In genomic region chr1:235882816-235883215, GRCh38 we compare ENCODE assay signal across 10 cellular contexts. TPM values are rescaled to one million over a fixed set of nuclear protein-coding genes. Genes with fewer than 3 reads are reported as not detected.
DNase-seq lines count a peak whose midpoint lies in the region; ATAC-seq and TF ChIP-seq lines count a peak whose summit lies in the region.
"Had no signal": no experiment of that assay in that cellular context is flagged by ENCODE, and none has a peak within 500 bp of the region (broad histone marks: within the 10 kb centered on the region; RNA-seq: fewer than 3 reads in every experiment).

No MANE protein-coding gene starts in this region.

- POLR2A ChIA-PET in activated naive CD8-positive, alpha-beta T cell treated with anti-CD3 and anti-CD28 coated beads, Interleukin-2, amount 10 ng/mL, durations not matched to agents 7 days and 5 days (lab: Charles Lee): no interaction called here

- H3K9me3 ChIP-seq in GM23248 (ENCODE audit: low read depth): no peaks in the 10 kb centered on the region
- no peaks in the 10 kb centered on the region for H3K9me3 ChIP-seq in heart right ventricle
- H3K9me3 ChIP-seq in stomach smooth muscle (ENCODE audit: control insufficient read depth in 2 of 2, low read length in 2 of 2): no peaks in the 10 kb centered on the region
- H3K9me3 ChIP-seq in ovary: no peaks in the 10 kb centered on the region

- ATAC-seq in activated naive CD8-positive, alpha-beta T cell treated with anti-CD3 and anti-CD28 coated beads, Interleukin-2, amount 10 ng/mL, durations not matched to agents 7 days and 5 days (ENCODE audit: low read depth): no peak
- ATAC-seq in heart right ventricle: no peak
- no peak for ATAC-seq in GM19324 (IDR thresholded peaks at IDR 0.05; ENCODE audit: low FRiP score, unreplicated experiment)
- ATAC-seq in GM21717 (IDR thresholded peaks at IDR 0.05; ENCODE audit: unreplicated experiment): no peak

- peaks cover 41% of the 10 kb centered on the region for H3K4me1 Mint-ChIP-seq in activated naive CD8-positive, alpha-beta T cell treated with anti-CD3 and anti-CD28 coated beads, Interleukin-2, amount 10 ng/mL, durations not matched to agents 7 days and 5 days

- WGBS in GM23248 (ENCODE audit: low coverage in 1 of 2, low lambda C conversion rate in 2 of 2, missing lambda C conversion rate in 2 of 2), 2 experiments: 44 to 45% methylated on average over 6 of the region's 6 CpGs
- 63 to 70% methylated on average over 6 of the region's 6 CpGs for WGBS in heart right ventricle, 2 donors
- WGBS in ovary, 3 donors: 46 to 64% (median 52%) methylated on average over 6 of the region's 6 CpGs

- TF ChIP-seq POLR2A in ovary (IDR thresholded peaks at IDR 0.05): no peak

- H3K9ac ChIP-seq in GM23248: peak overlapping the region; percentile 52
- no peak overlapping the region for H3K9ac ChIP-seq in stomach smooth muscle (ENCODE audit: low read length in 2 of 2)

- no peaks in the 10 kb centered on the region for H3K79me2 ChIP-seq in GM23248 (ENCODE audit: insufficient read depth)

- in situ Hi-C loops in GM23248 (cut with MboI): no loop called here

- no peak overlapping the region for H3K27ac Mint-ChIP-seq in activated naive CD8-positive, alpha-beta T cell treated with anti-CD3 and anti-CD28 coated beads, Interleukin-2, amount 10 ng/mL, durations not matched to agents 7 days and 5 days

- peaks cover 12% of the 10 kb centered on the region for H3F3A ChIP-seq in GM23248 (ENCODE audit: insufficient read depth)

- H3K9me3 Mint-ChIP-seq in activated naive CD8-positive, alpha-beta T cell treated with anti-CD3 and anti-CD28 coated beads, Interleukin-2, amount 10 ng/mL, durations not matched to agents 7 days and 5 days: no peaks in the 10 kb centered on the region

- DNase-seq in GM23248: peak; percentile 35
- no peak for DNase-seq in activated naive CD8-positive, alpha-beta T cell treated with anti-CD3 and anti-CD28 coated beads, Interleukin-2, amount 10 ng/mL, durations not matched to agents 7 days and 5 days
- DNase-seq in heart right ventricle: no peak
- no peak for DNase-seq in ovary
- DNase-seq in NAMALWA (ENCODE audit: low spot score): no peak
- DNase-seq: activated CD4-positive, alpha-beta T cell treated with anti-CD3 and anti-CD28 coated beads, Interleukin-2, amount 50 U/mL, for 1 hour; NCI-H146 had no signal

- peak overlapping the region; percentile 11 for H3K4me3 Mint-ChIP-seq in activated naive CD8-positive, alpha-beta T cell treated with anti-CD3 and anti-CD28 coated beads, Interleukin-2, amount 10 ng/mL, durations not matched to agents 7 days and 5 days

- no peaks in the 10 kb centered on the region for H3K27me3 ChIP-seq in GM23248 (replicated peaks; ENCODE audit: insufficient read depth)
- no peaks in the 10 kb centered on the region for H3K27me3 ChIP-seq in heart right ventricle
- no peaks in the 10 kb centered on the region for H3K27me3 ChIP-seq in stomach smooth muscle (ENCODE audit: control insufficient read depth in 1 of 2, insufficient read depth in 2 of 2, low read length in 2 of 2)
- H3K27me3 ChIP-seq in ovary: no peaks in the 10 kb centered on the region

- no peaks in the 10 kb centered on the region for H3K27me3 Mint-ChIP-seq in activated naive CD8-positive, alpha-beta T cell treated with anti-CD3 and anti-CD28 coated beads, Interleukin-2, amount 10 ng/mL, durations not matched to agents 7 days and 5 days

- no peaks in the 10 kb centered on the region for H4K20me1 ChIP-seq in GM23248 (ENCODE audit: insufficient read depth)

- intact Hi-C loops in heart right ventricle (cut with DNase I) (loop anchor here in 2 of 10 donors (5.0 to 10.0 kb wide), 2 partner anchors 34 to 92 kb away; no protein-coding TSS in a partner anchor), ovary (cut with DNase I) (no loop called here)

- no peak for TF ChIP-seq EP300 in ovary (IDR thresholded peaks at IDR 0.05)

- H2AFZ ChIP-seq in GM23248: peak overlapping the region; percentile 29

- H3K36me3 ChIP-seq in GM23248 (ENCODE audit: low read depth) (no peaks in the 10 kb centered on the region), heart right ventricle (no peaks in the 10 kb centered on the region), stomach smooth muscle (ENCODE audit: control insufficient read depth in 2 of 2, insufficient read depth in 2 of 2, low read length in 2 of 2) (no peaks in the 10 kb centered on the region), ovary (no peaks in the 10 kb centered on the region)

- H3K4me1 ChIP-seq in GM23248 (ENCODE audit: insufficient read depth) (peaks cover 10% of the 10 kb centered on the region), heart right ventricle (peaks cover 0 to 67% (median 23%) of the 10 kb centered on the region in 9 donors), stomach smooth muscle (ENCODE audit: control insufficient read depth, insufficient read depth, low read length) (peaks cover 5% of the 10 kb centered on the region), ovary (ENCODE audit: insufficient read depth) (peaks cover 8% of the 10 kb centered on the region)

- H3K36me3 Mint-ChIP-seq in activated naive CD8-positive, alpha-beta T cell treated with anti-CD3 and anti-CD28 coated beads, Interleukin-2, amount 10 ng/mL, durations not matched to agents 7 days and 5 days: peaks cover 2% of the 10 kb centered on the region

- H3K9me2 ChIP-seq in GM23248 (ENCODE audit: insufficient read depth): no peaks in the 10 kb centered on the region

- peak overlapping the region; percentile 53 for H3K4me3 ChIP-seq in GM23248
- H3K4me3 ChIP-seq in heart right ventricle: peak overlapping the region in 6 of 10 donors; percentile 3 to 30 (median 24)
- peak overlapping the region; percentile 37 to 62 for H3K4me3 ChIP-seq in stomach smooth muscle (ENCODE audit: low read length in 2 of 2)
- no peak overlapping the region for H3K4me3 ChIP-seq in ovary

- TF ChIP-seq CTCF in heart right ventricle (IDR thresholded peaks at IDR 0.05): no peak
- no peak for TF ChIP-seq CTCF in ovary (IDR thresholded peaks at IDR 0.05)

- H3K27ac ChIP-seq in GM23248 (peak overlapping the region; percentile 79), heart right ventricle (peak overlapping the region in 9 of 10 donors; percentile 35 to 75 (median 67)), stomach smooth muscle (ENCODE audit: low read length) (no peak overlapping the region), ovary (peak overlapping the region in 1 of 2 donors; percentile 47)

- H3K4me2 ChIP-seq in GM23248 (ENCODE audit: unreplicated experiment): peak overlapping the region; percentile 84

RNA-seq across cellular contexts. Expression of gene LYST, which starts 16.1 kb away (rescaled TPM):
- total RNA-seq in GM23248 (2014; rRNA removed; shearing (Covaris generic)): 5.9 and 9.0 TPM in 2 replicates
- polyA plus RNA-seq in GM23248 (2016; fragmentation: Nextera tagmentation; extraction: Ambion mirVana): 3.7 and 5.1 TPM in 2 replicates
- 10 to 100 TPM; 52.8 to 61.2 TPM for total RNA-seq in activated naive CD8-positive, alpha-beta T cell treated with anti-CD3 and anti-CD28 coated beads, Interleukin-2, amount 10 ng/mL, durations not matched to agents 7 days and 5 days
- 10 to 100 TPM in 8 of 10 donors, 1 to 10 TPM in 2; 6.3 to 13.6 (median 10.7) TPM for total RNA-seq in heart right ventricle
- 1 to 10 TPM; 3.3 to 7.2 TPM for polyA plus RNA-seq in heart right ventricle
- 10 to 100 TPM; 18.0 to 29.2 (median 21.8) TPM for total RNA-seq in ovary
- polyA plus RNA-seq in ovary: 10 to 100 TPM in 1 of 2 donors, 1 to 10 TPM in 1; 6.8 to 12.4 TPM
